ENCODE assay signal across 8 cellular contexts in the genomic region with DNA sequence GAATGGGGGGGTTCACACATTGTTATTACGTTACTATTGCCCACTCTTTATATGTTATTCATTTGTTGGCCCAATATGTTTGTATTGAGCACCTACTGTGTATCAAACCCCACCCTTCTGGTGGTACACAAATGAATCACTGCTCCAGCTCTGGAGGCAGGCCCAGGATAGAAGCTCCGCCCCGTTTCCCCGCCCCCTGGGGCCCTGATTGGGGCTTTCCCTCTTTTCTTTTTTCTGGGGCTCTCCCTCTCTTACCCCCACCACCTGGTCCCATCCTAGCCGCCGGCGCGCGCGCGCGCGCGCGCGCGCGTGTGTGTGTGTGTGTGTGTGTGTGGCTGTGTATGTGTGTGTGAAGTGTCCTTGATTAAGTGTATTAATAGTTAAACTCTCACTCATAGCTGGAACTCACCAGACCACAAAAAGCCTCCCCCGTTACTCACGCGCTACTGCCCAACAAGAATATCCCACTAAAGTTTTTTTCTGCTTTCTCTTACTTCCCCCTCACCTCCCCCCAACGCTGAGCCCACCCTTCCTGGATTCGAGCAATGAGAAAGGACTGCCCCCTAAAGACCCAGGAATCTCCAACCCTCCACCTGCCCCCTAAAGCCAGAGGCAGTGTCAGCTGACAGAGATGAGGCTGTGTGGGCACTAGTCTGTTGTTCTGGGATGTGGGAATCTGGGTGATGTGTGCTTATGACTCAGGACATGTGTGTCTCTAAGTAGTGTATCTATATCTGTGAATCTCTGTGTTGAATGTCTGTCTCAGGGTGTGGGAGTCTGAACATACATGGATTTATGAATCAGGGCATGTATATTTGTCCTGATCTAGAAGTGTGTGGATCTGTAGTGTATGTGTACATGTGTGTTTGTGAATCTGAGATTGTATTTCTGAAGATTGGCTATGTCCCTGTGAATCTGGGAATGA. TPM values are rescaled to one million over a fixed set of nuclear protein-coding genes. Genes with fewer than 3 reads are reported as not detected.
DNase-seq lines count a peak whose midpoint lies in the region; ATAC-seq lines count a peak whose summit lies in the region.

No MANE protein-coding gene starts in this region.

- H3K36me3 Mint-ChIP-seq in activated T-helper 17 cell treated with anti-CD3 and anti-CD28 coated beads, Interleukin-2, amount 50 U/mL, for 72 hours (ENCODE audit: low read depth): peaks cover 5% of the 10 kb centered on the region
- H3K36me3 Mint-ChIP-seq in naive B cell: peaks cover 0 to 6% of the 10 kb centered on the region in 2 donors

- peak overlapping the region; percentile 1 for H3K4me3 Mint-ChIP-seq in activated T-helper 17 cell treated with anti-CD3 and anti-CD28 coated beads, Interleukin-2, amount 50 U/mL, for 72 hours
- H3K4me3 Mint-ChIP-seq in naive B cell: peak overlapping the region; percentile 78 to 99 (median 96)

- H3K27me3 Mint-ChIP-seq in activated T-helper 17 cell treated with anti-CD3 and anti-CD28 coated beads, Interleukin-2, amount 50 U/mL, for 72 hours: peaks cover 28% of the 10 kb centered on the region
- no peaks in the 10 kb centered on the region for H3K27me3 Mint-ChIP-seq in naive B cell

- H3K27ac ChIP-seq in temporal lobe (ENCODE audit: low read depth, low read length): peak overlapping the region; percentile 100

- ATAC-seq in HG02852 (IDR thresholded peaks at IDR 0.05; ENCODE audit: unreplicated experiment) (peak; percentile 30), naive B cell (ENCODE audit: low read depth in 2 of 2) (peak; percentile 44 to 60)
- peak; percentile 72 for ATAC-seq in activated T-helper 17 cell treated with anti-CD3 and anti-CD28 coated beads, Interleukin-2, amount 50 U/mL, for 72 hours (replicated peaks)

- H3K27ac Mint-ChIP-seq in activated T-helper 17 cell treated with anti-CD3 and anti-CD28 coated beads, Interleukin-2, amount 50 U/mL, for 72 hours: no peak overlapping the region
- peak overlapping the region; percentile 86 to 96 (median 94) for H3K27ac Mint-ChIP-seq in naive B cell

- no peaks in the 10 kb centered on the region for H3K9me3 Mint-ChIP-seq in activated T-helper 17 cell treated with anti-CD3 and anti-CD28 coated beads, Interleukin-2, amount 50 U/mL, for 72 hours
- no peaks in the 10 kb centered on the region for H3K9me3 Mint-ChIP-seq in naive B cell

- H3K4me1 Mint-ChIP-seq in activated T-helper 17 cell treated with anti-CD3 and anti-CD28 coated beads, Interleukin-2, amount 50 U/mL, for 72 hours: peaks cover 13% of the 10 kb centered on the region
- peaks cover 63 to 71% (median 69%) of the 10 kb centered on the region in 3 donors for H3K4me1 Mint-ChIP-seq in naive B cell

- DNase-seq in SIG-M5 treated with dmso at 0.1 percent for 504 hours (lab: John Stamatoyannopoulos, UW; ENCODE audit: unreplicated experiment) (peak; percentile 30), SIG-M5 (lab: John Stamatoyannopoulos, UW) (no peak), NCI-H82 (lab: John Stamatoyannopoulos, UW) (peak; percentile 85), fibroblast of peridontal ligament (ENCODE audit: extremely low read depth) (peak; percentile 77), naive B cell (peak; percentile 86)

RNA-seq across cellular contexts. Expression of a gene that starts 4.0 kb away (rescaled TPM):
- total RNA-seq in activated T-helper 17 cell treated with anti-CD3 and anti-CD28 coated beads, Interleukin-2, amount 50 U/mL, for 72 hours: 1 to 10 TPM in 1 of 2 donors, under 1 TPM in 1; 0.89 to 2.7 TPM
- polyA plus RNA-seq in naive B cell (ENCODE audit: low read depth in 6 of 6): 100 to 1,000 TPM; 351 to 547 (median 399) TPM
- total RNA-seq in temporal lobe: 33.4 TPM
